8 cellular contexts compared by ENCODE assay signal in the genomic region with DNA sequence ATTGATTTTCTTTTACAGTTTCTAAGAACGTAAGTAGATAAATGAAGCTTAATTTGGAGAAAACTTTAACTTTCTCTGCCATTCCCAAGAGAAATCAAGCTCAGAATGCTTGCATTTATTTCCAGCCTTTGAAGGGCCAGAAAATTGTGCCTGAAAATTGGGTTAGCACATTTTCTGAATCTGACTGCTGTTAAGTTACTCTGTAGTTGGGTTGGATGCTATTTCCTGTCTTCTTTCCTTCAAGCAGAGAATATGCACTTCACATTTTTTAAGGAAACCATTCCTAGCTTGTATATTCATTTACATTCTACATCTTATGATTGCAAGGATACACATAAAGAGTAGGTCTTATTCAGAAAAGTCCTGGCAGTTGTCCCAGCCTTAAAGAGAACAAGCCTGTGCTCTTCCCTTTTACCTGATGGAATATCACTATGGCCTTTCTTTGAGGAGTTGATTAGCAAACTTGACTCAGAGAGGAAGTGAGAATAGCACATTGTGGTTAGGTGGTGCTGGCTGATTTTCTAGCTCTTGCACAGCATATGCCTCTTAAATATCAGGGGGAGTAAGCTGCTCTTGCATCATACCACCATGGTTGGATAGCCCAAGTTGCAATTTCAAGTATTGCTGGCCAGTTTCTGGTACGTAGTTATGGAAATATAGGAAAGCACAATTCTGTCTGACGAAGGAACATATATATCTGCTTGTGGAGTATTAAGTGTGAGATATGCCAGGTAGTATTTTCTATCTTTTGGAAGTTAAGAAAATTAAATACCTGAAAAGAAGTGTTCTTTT.
A peak's percentile ranks its signal among the peaks of the same experiment; 100 is the strongest.
DNase-seq lines count a peak whose midpoint lies in the region; ATAC-seq, FAIRE-seq and TF ChIP-seq lines count a peak whose summit lies in the region.

No MANE protein-coding gene starts in this region.

- DNase-seq in GM12892 (ENCODE audit: insufficient read length) (peak; percentile 41), naive B cell (peak; percentile 55), T1000 (lab: John Stamatoyannopoulos, UW) (no peak), COLO668 (lab: John Stamatoyannopoulos, UW; ENCODE audit: unreplicated experiment) (no peak), nephron progenitor cell (no peak)
- peak; percentile 33 for DNase-seq in activated CD4-positive, alpha-beta memory T cell treated with anti-CD3 and anti-CD28 coated beads, Interleukin-2, amount 10 ng/mL, durations not matched to agents 7 days and 5 days

- H3K36me3 Mint-ChIP-seq in activated CD4-positive, alpha-beta memory T cell treated with anti-CD3 and anti-CD28 coated beads, Interleukin-2, amount 10 ng/mL, durations not matched to agents 7 days and 5 days (ENCODE audit: low read depth), result peaks cover 2% of the 10 kb centered on the region
- peaks cover 0 to 5% of the 10 kb centered on the region in 2 donors for H3K36me3 Mint-ChIP-seq in naive B cell
- H3K36me3 Mint-ChIP-seq in nephron progenitor cell (ENCODE audit: low read depth), result peaks cover 14% of the 10 kb centered on the region

- H3K27me3 Mint-ChIP-seq in activated CD4-positive, alpha-beta memory T cell treated with anti-CD3 and anti-CD28 coated beads, Interleukin-2, amount 10 ng/mL, durations not matched to agents 7 days and 5 days, result no peaks in the 10 kb centered on the region
- H3K27me3 Mint-ChIP-seq in naive B cell, result no peaks in the 10 kb centered on the region
- peaks cover 3% of the 10 kb centered on the region for H3K27me3 Mint-ChIP-seq in nephron progenitor cell (ENCODE audit: low read depth, poor library complexity)

- ATAC-seq in GM21423 (IDR thresholded peaks at IDR 0.05; ENCODE audit: unreplicated experiment) (peak; percentile 97), HG03571 (IDR thresholded peaks at IDR 0.05; ENCODE audit: unreplicated experiment) (peak; percentile 98), naive B cell (ENCODE audit: low read depth in 2 of 2) (peak; percentile 98 to 100)

- FAIRE-seq in GM12892 (lab: Jason Lieb, UNC), result peak; percentile 94

- POLR2A ChIA-PET in activated CD4-positive, alpha-beta memory T cell treated with anti-CD3 and anti-CD28 coated beads, Interleukin-2, amount 10 ng/mL, durations not matched to agents 7 days and 5 days (lab: Charles Lee), result interaction anchor here (1.0 kb wide), 1 partner anchor 157 kb away, joined by 3 read pairs; a partner anchor contains a TSS

- H3K4me3 Mint-ChIP-seq in activated CD4-positive, alpha-beta memory T cell treated with anti-CD3 and anti-CD28 coated beads, Interleukin-2, amount 10 ng/mL, durations not matched to agents 7 days and 5 days, result no peak overlapping the region
- H3K4me3 Mint-ChIP-seq in naive B cell, result peak overlapping the region in 2 of 8 donors; percentile 9 to 16
- no peak overlapping the region for H3K4me3 Mint-ChIP-seq in nephron progenitor cell

- peaks cover 16% of the 10 kb centered on the region for H3K4me1 Mint-ChIP-seq in activated CD4-positive, alpha-beta memory T cell treated with anti-CD3 and anti-CD28 coated beads, Interleukin-2, amount 10 ng/mL, durations not matched to agents 7 days and 5 days
- H3K4me1 Mint-ChIP-seq in naive B cell (peaks cover 15 to 33% (median 30%) of the 10 kb centered on the region in 3 donors), nephron progenitor cell (no peaks in the 10 kb centered on the region)

- TF ChIP-seq CTCF in nephron progenitor cell (IDR thresholded peaks at IDR 0.05), result no peak

- H3K9me3 Mint-ChIP-seq in activated CD4-positive, alpha-beta memory T cell treated with anti-CD3 and anti-CD28 coated beads, Interleukin-2, amount 10 ng/mL, durations not matched to agents 7 days and 5 days, result peaks cover 6% of the 10 kb centered on the region
- H3K9me3 Mint-ChIP-seq in naive B cell, result peaks cover 0 to 3% (median 0%) of the 10 kb centered on the region in 7 donors
- peaks cover 10% of the 10 kb centered on the region for H3K9me3 Mint-ChIP-seq in nephron progenitor cell

- peak overlapping the region; percentile 63 for H3K27ac Mint-ChIP-seq in activated CD4-positive, alpha-beta memory T cell treated with anti-CD3 and anti-CD28 coated beads, Interleukin-2, amount 10 ng/mL, durations not matched to agents 7 days and 5 days
- H3K27ac Mint-ChIP-seq in naive B cell, result peak overlapping the region in 1 of 6 donors; percentile 43
- no peak overlapping the region for H3K27ac Mint-ChIP-seq in nephron progenitor cell

- CTCF ChIA-PET in activated CD4-positive, alpha-beta memory T cell treated with anti-CD3 and anti-CD28 coated beads, Interleukin-2, amount 10 ng/mL, durations not matched to agents 7 days and 5 days (lab: Charles Lee), result interaction anchor here (1.4 kb wide), 2 partner anchors 10 to 16 kb away, joined by 3 read pairs; no protein-coding TSS in a partner anchor

- no peak for TF ChIP-seq POLR2A in GM12892 (IDR thresholded peaks at IDR 0.05; ENCODE audit: low read depth, low read length)

Comparison
In these comparisons a context has a peak if more than half of its experiments do, and no peak if none do; other contexts are left out.
1. DNase-seq: peak in GM12892 (single experiment), activated CD4-positive, alpha-beta memory T cell treated with anti-CD3 and anti-CD28 coated beads, Interleukin-2, amount 10 ng/mL, durations not matched to agents 7 days and 5 days (single experiment) and naive B cell (single experiment); none in T1000 (single experiment), COLO668 (single experiment) and nephron progenitor cell (single experiment).
2. Peak in every context shown above with its lines, with median percentiles within 50 percentile points of each other: ATAC-seq.